In the genomic region with DNA sequence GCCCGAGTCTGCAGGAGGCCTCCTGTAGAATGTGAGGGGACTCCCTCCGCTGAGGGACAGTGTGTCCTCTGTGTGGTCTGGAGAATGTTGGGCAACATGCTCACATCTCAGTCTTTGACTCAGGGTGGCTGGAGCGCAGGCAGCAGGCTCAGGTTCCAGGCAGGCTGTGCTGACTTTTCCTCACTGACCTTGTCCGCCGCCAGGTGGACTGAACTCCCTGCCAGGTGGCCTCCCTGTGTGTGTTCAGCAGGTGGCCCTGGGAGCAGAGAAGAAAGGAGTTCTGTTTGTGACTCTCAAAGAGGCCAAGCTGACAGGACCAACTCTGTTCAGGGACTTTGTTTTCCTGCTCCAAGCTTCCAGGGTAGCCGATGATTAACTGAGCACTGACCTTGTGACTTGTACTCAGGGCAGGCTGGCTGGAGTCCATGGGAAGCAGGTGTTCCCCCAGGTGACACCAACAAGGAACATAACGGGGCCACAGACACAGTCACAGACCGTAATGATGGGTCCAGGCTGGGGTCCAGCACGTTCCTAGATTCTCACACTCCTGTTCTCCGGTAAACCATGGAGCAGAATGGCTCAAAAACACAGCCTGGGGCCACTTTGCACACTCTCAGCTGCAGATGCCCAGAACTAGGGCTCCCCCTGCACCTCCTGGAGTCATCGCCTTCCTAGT, we compare ENCODE assay signal across 1 cellular context.
TF ChIP-seq lines count a peak whose summit lies in the region.

No MANE protein-coding gene starts in this region.

TF ChIP-seq in HepG2, 621 proteins besides CTCF, POLR2A, EP300 and RAD21 (continued from another document and continues in another):
- TF ChIP-seq, protein P1, sequence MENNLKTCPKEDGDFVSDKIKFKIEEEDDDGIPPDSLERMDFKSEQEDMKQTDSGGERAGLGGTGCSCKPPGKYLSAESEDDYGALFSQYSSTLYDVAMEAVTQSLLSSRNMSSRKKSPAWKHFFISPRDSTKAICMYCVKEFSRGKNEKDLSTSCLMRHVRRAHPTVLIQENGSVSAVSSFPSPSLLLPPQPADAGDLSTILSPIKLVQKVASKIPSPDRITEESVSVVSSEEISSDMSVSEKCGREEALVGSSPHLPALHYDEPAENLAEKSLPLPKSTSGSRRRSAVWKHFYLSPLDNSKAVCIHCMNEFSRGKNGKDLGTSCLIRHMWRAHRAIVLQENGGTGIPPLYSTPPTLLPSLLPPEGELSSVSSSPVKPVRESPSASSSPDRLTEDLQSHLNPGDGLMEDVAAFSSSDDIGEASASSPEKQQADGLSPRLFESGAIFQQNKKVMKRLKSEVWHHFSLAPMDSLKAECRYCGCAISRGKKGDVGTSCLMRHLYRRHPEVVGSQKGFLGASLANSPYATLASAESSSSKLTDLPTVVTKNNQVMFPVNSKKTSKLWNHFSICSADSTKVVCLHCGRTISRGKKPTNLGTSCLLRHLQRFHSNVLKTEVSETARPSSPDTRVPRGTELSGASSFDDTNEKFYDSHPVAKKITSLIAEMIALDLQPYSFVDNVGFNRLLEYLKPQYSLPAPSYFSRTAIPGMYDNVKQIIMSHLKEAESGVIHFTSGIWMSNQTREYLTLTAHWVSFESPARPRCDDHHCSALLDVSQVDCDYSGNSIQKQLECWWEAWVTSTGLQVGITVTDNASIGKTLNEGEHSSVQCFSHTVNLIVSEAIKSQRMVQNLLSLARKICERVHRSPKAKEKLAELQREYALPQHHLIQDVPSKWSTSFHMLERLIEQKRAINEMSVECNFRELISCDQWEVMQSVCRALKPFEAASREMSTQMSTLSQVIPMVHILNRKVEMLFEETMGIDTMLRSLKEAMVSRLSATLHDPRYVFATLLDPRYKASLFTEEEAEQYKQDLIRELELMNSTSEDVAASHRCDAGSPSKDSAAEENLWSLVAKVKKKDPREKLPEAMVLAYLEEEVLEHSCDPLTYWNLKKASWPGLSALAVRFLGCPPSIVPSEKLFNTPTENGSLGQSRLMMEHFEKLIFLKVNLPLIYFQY (CRISPR knock-in tag; IDR thresholded peaks at IDR 0.05; ENCODE audit: borderline replicate concordance) = no peak
- TF ChIP-seq ELF4 (CRISPR knock-in tag; IDR thresholded peaks at IDR 0.05; ENCODE audit: borderline replicate concordance) = no peak
- TF ChIP-seq, protein P2, sequence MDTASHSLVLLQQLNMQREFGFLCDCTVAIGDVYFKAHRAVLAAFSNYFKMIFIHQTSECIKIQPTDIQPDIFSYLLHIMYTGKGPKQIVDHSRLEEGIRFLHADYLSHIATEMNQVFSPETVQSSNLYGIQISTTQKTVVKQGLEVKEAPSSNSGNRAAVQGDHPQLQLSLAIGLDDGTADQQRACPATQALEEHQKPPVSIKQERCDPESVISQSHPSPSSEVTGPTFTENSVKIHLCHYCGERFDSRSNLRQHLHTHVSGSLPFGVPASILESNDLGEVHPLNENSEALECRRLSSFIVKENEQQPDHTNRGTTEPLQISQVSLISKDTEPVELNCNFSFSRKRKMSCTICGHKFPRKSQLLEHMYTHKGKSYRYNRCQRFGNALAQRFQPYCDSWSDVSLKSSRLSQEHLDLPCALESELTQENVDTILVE (CRISPR knock-in tag; IDR thresholded peaks at IDR 0.05) = no peak
- no peak for TF ChIP-seq PATZ1 (CRISPR knock-in tag; IDR thresholded peaks at IDR 0.05)
- TF ChIP-seq STAG1 (CRISPR knock-in tag; IDR thresholded peaks at IDR 0.05) = peak; percentile 17; the same call in 1 of the 2 replicates
- TF ChIP-seq GZF1 (CRISPR knock-in tag; IDR thresholded peaks at IDR 0.05) = no peak
- TF ChIP-seq SSRP1 (CRISPR knock-in tag; IDR thresholded peaks at IDR 0.05) = no peak
- TF ChIP-seq KLF6 (CRISPR knock-in tag; IDR thresholded peaks at IDR 0.05) = no peak
- no peak for TF ChIP-seq ZNF737 (CRISPR knock-in tag; IDR thresholded peaks at IDR 0.05; ENCODE audit: borderline replicate concordance)
- peak; percentile 40; the same call in 1 of the 2 replicates for TF ChIP-seq KLF13 (CRISPR knock-in tag; IDR thresholded peaks at IDR 0.05)
- TF ChIP-seq, protein P3, sequence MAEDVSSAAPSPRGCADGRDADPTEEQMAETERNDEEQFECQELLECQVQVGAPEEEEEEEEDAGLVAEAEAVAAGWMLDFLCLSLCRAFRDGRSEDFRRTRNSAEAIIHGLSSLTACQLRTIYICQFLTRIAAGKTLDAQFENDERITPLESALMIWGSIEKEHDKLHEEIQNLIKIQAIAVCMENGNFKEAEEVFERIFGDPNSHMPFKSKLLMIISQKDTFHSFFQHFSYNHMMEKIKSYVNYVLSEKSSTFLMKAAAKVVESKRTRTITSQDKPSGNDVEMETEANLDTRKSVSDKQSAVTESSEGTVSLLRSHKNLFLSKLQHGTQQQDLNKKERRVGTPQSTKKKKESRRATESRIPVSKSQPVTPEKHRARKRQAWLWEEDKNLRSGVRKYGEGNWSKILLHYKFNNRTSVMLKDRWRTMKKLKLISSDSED (CRISPR knock-in tag; IDR thresholded peaks at IDR 0.05) = no peak
- TF ChIP-seq EHMT2 (IDR thresholded peaks at IDR 0.05; ENCODE audit: borderline replicate concordance, low read depth, low read length) = no peak
- TF ChIP-seq E2F1 (CRISPR knock-in tag; IDR thresholded peaks at IDR 0.05) = no peak
- no peak for TF ChIP-seq ZNF558 (CRISPR knock-in tag; IDR thresholded peaks at IDR 0.05; ENCODE audit: borderline replicate concordance)
- no peak for TF ChIP-seq CREBL2 (CRISPR knock-in tag; IDR thresholded peaks at IDR 0.05; ENCODE audit: borderline replicate concordance)
- TF ChIP-seq ZNF180 (CRISPR knock-in tag; IDR thresholded peaks at IDR 0.05; ENCODE audit: borderline replicate concordance, low read depth) = no peak
- no peak for TF ChIP-seq PRDM15 (CRISPR knock-in tag; IDR thresholded peaks at IDR 0.05)
- TF ChIP-seq AKNA (CRISPR knock-in tag; IDR thresholded peaks at IDR 0.05; ENCODE audit: borderline replicate concordance) = no peak
- no peak for TF ChIP-seq KDM4B (CRISPR knock-in tag; IDR thresholded peaks at IDR 0.05)
- peak; percentile 17; the same call in 1 of the 2 replicates for TF ChIP-seq NR2F6 (IDR thresholded peaks at IDR 0.05)
- TF ChIP-seq NR2F6 (CRISPR knock-in tag; IDR thresholded peaks at IDR 0.05) = peak; percentile 24; the same call in 1 of the 2 replicates
- TF ChIP-seq SATB2 (CRISPR knock-in tag; IDR thresholded peaks at IDR 0.05) = no peak
- no peak for TF ChIP-seq TBP (CRISPR knock-in tag; IDR thresholded peaks at IDR 0.05)
- no peak for TF ChIP-seq ZNF550 (CRISPR knock-in tag; IDR thresholded peaks at IDR 0.05; ENCODE audit: borderline replicate concordance)
- TF ChIP-seq, protein P4, sequence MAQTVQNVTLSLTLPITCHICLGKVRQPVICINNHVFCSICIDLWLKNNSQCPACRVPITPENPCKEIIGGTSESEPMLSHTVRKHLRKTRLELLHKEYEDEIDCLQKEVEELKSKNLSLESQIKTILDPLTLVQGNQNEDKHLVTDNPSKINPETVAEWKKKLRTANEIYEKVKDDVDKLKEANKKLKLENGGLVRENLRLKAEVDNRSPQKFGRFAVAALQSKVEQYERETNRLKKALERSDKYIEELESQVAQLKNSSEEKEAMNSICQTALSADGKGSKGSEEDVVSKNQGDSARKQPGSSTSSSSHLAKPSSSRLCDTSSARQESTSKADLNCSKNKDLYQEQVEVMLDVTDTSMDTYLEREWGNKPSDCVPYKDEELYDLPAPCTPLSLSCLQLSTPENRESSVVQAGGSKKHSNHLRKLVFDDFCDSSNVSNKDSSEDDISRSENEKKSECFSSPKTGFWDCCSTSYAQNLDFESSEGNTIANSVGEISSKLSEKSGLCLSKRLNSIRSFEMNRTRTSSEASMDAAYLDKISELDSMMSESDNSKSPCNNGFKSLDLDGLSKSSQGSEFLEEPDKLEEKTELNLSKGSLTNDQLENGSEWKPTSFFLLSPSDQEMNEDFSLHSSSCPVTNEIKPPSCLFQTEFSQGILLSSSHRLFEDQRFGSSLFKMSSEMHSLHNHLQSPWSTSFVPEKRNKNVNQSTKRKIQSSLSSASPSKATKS (CRISPR knock-in tag; IDR thresholded peaks at IDR 0.05) = no peak
- TF ChIP-seq YEATS2 (CRISPR knock-in tag; IDR thresholded peaks at IDR 0.05; ENCODE audit: borderline replicate concordance) = no peak
- no peak for TF ChIP-seq ADNP (CRISPR knock-in tag; IDR thresholded peaks at IDR 0.05)
- peak; percentile 73; the same call in 1 of the 2 replicates for TF ChIP-seq ZNF782 (CRISPR knock-in tag; IDR thresholded peaks at IDR 0.05; ENCODE audit: borderline replicate concordance)
- TF ChIP-seq CREB3 (CRISPR knock-in tag; IDR thresholded peaks at IDR 0.05) = no peak
- no peak for TF ChIP-seq ZNF552 (CRISPR knock-in tag; IDR thresholded peaks at IDR 0.05; ENCODE audit: borderline replicate concordance)
- no peak for TF ChIP-seq SETDB1 (CRISPR knock-in tag; IDR thresholded peaks at IDR 0.05; ENCODE audit: borderline replicate concordance)
